In the genomic region with DNA sequence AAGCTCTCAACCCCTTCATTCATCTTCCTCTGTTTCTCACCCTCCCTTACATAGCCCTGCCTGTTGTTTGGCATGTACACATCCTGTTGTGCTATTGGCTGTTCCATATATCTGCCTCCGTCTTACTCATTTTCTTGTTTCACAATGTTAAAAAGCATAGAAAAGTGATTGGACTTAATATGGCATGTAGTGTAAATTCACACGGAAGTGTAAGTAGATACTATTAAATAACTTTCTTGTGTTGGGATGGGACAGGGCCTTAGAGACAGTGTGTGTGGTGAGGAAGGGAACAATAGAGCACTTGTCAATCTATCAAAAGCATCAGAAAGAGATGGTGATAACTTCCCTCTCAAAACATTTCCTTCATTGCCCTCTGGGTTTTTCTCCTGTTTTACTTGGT, we compare ENCODE assay signal across 30 cellular contexts.
"Had no signal": no experiment of that assay in that cellular context is flagged by ENCODE, and none has a peak within 500 bp of the region (broad histone marks: within the 10 kb centered on the region; RNA-seq: fewer than 3 reads in every experiment).

No MANE protein-coding gene starts in this region.

- ATAC-seq: activated naive CD4-positive, alpha-beta T cell treated with anti-CD3 and anti-CD28 coated beads, Interleukin-2, amount 50 U/mL, for 72 hours; activated naive CD8-positive, alpha-beta T cell treated with anti-CD3 and anti-CD28 coated beads, Interleukin-2, amount 50 U/mL, for 24 hours; activated T-cell treated with anti-CD3 and anti-CD28 coated beads, Interleukin-2, amount 50 U/mL, for 4 hours; T-cell had no signal

- DNase-seq: activated B cell treated with CpG ODN at 0.5 μM for 24 hours; activated CD4-positive, alpha-beta T cell treated with anti-CD3 and anti-CD28 coated beads for 1 hour; activated CD4-positive, alpha-beta T cell treated with anti-CD3 and anti-CD28 coated beads, Interleukin-2, amount 10 ng/mL, durations not matched to agents 24 days and 14 days; activated CD4-positive, alpha-beta T cell treated with anti-CD3 and anti-CD28 coated beads, Interleukin-2, amount 50 U/mL, for 48 hours; activated CD8-positive, alpha-beta memory T cell treated with anti-CD3 and anti-CD28 coated beads for 24 hours; activated effector memory CD4-positive, alpha-beta T cell treated with anti-CD3 and anti-CD28 coated beads, Interleukin-2, amount 50 U/mL, for 16 hours; activated naive CD4-positive, alpha-beta T cell treated with Interleukin-2 at 50 U/mL for 16 hours; activated naive CD8-positive, alpha-beta T cell treated with anti-CD3 and anti-CD28 coated beads, Interleukin-2, amount 50 U/mL, for 24 hours; activated T-cell treated with anti-CD3 and anti-CD28 coated beads, Interleukin-2, amount 50 U/mL, for 4 hours; amygdala; brain microvascular endothelial cell; caudate nucleus; Karpas-422; MM.1S; NCI-H1105; NCI-H1436; NCI-H1694 treated with DMSO at 0.1 percent for 48 hours; NCI-H2029 treated with DMSO at 0.1 percent for 48 hours; NCI-H345; NCI-H510A; NCI-H526 treated with DMSO at 0.1 percent for 48 hours; NCI-H82; Peyer's patch; Right ventricle myocardium superior; SJCRH30; T-cell; T-helper 2 cell; T1000 had no signal

- H3K9me3 ChIP-seq: Peyer's patch, SJCRH30 had no signal

- H3K36me3 ChIP-seq: Peyer's patch, SJCRH30 had no signal

- H3K4me1 ChIP-seq: Peyer's patch, SJCRH30 had no signal

- H3K27me3 Mint-ChIP-seq: activated B cell treated with CpG ODN at 0.5 μM for 24 hours; activated CD4-positive, alpha-beta T cell treated with anti-CD3 and anti-CD28 coated beads, Interleukin-2, amount 10 ng/mL, durations not matched to agents 24 days and 14 days; activated naive CD8-positive, alpha-beta T cell treated with anti-CD3 and anti-CD28 coated beads, Interleukin-2, amount 50 U/mL, for 24 hours; T-cell had no signal

- H3K27ac Mint-ChIP-seq: activated B cell treated with CpG ODN at 0.5 μM for 24 hours; activated CD4-positive, alpha-beta T cell treated with anti-CD3 and anti-CD28 coated beads, Interleukin-2, amount 10 ng/mL, durations not matched to agents 24 days and 14 days; activated naive CD4-positive, alpha-beta T cell treated with anti-CD3 and anti-CD28 coated beads, Interleukin-2, amount 50 U/mL, for 72 hours; activated naive CD8-positive, alpha-beta T cell treated with anti-CD3 and anti-CD28 coated beads, Interleukin-2, amount 50 U/mL, for 24 hours; T-cell had no signal

- H3K27me3 ChIP-seq: brain microvascular endothelial cell, Peyer's patch, SJCRH30 had no signal

- H3K4me3 Mint-ChIP-seq: activated B cell treated with CpG ODN at 0.5 μM for 24 hours; activated CD4-positive, alpha-beta T cell treated with anti-CD3 and anti-CD28 coated beads, Interleukin-2, amount 10 ng/mL, durations not matched to agents 24 days and 14 days; activated naive CD8-positive, alpha-beta T cell treated with anti-CD3 and anti-CD28 coated beads, Interleukin-2, amount 50 U/mL, for 24 hours; activated T-cell treated with anti-CD3 and anti-CD28 coated beads, Interleukin-2, amount 50 U/mL, for 4 hours; T-cell had no signal

- H3K9me3 Mint-ChIP-seq: activated B cell treated with CpG ODN at 0.5 μM for 24 hours; activated CD4-positive, alpha-beta T cell treated with anti-CD3 and anti-CD28 coated beads, Interleukin-2, amount 10 ng/mL, durations not matched to agents 24 days and 14 days; activated naive CD4-positive, alpha-beta T cell treated with anti-CD3 and anti-CD28 coated beads, Interleukin-2, amount 50 U/mL, for 72 hours; activated naive CD8-positive, alpha-beta T cell treated with anti-CD3 and anti-CD28 coated beads, Interleukin-2, amount 50 U/mL, for 24 hours; activated T-cell treated with anti-CD3 and anti-CD28 coated beads, Interleukin-2, amount 50 U/mL, for 4 hours; T-cell had no signal

- H3K27ac ChIP-seq: brain microvascular endothelial cell, Peyer's patch, RWPE1, SJCRH30 had no signal

- H3K4me3 ChIP-seq: Peyer's patch, SJCRH30 had no signal
